In the genomic region with DNA sequence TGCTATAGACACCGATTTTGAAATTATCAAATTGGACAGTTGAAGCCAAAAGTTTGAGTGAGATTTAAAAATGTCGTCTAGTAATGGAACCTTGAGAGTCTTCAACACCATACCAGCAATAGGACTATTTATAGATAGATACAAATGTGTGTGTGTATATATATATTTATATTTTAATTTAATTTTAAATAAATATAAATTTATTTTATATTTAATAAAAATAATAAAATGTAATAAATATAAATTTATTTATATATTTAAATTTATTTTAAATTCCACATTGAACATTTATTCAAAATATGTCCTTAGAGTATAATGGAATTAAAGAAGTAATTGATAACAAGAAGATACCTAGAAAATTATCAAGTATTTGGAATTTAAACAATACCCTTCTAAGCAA, we compare ENCODE assay signal across 24 cellular contexts.
A peak's percentile ranks its signal among the peaks of the same experiment; 100 is the strongest.
DNase-seq lines count a peak whose midpoint lies in the region; ATAC-seq, FAIRE-seq and TF ChIP-seq lines count a peak whose summit lies in the region.
"Had no signal": no experiment of that assay in that cellular context is flagged by ENCODE, and none has a peak within 500 bp of the region (broad histone marks: within the 10 kb centered on the region; RNA-seq: fewer than 3 reads in every experiment).

No MANE protein-coding gene starts in this region.

- intact Hi-C loops in pancreas (cut with DNase I) (no loop called here), uterus (cut with DNase I; ENCODE audit: low total_unique reads) (no loop called here)

- 76 to 83% methylated on average over 2 of the region's 2 CpGs for WGBS in pancreas, 2 donors

- H3K4me1 ChIP-seq in pancreas (no peaks in the 10 kb centered on the region), uterus (no peaks in the 10 kb centered on the region)
- H3K4me1 ChIP-seq: A549, BE2C, HAP-1 had no signal

- H3K4me3 ChIP-seq in pancreas (no peak overlapping the region), uterus (no peak overlapping the region)
- H3K4me3 ChIP-seq: A549; BLaER1 treated with 17β-estradiol and CSF1 and Interleukin-3, amounts not matched to agents 10 nM and 100 nM; HAP-1 had no signal

- H3K27me3 ChIP-seq in pancreas (no peaks in the 10 kb centered on the region), uterus (no peaks in the 10 kb centered on the region)
- H3K27me3 ChIP-seq: BE2C; BLaER1 treated with 17β-estradiol and CSF1 and Interleukin-3, amounts not matched to agents 10 nM and 100 nM had no signal

- H3K36me3 ChIP-seq in pancreas, result no peaks in the 10 kb centered on the region
- H3K36me3 ChIP-seq in uterus, result no peaks in the 10 kb centered on the region
- H3K36me3 ChIP-seq: BE2C; BLaER1 treated with 17β-estradiol and CSF1 and Interleukin-3, amounts not matched to agents 10 nM and 100 nM; HAP-1 had no signal

- H3K9me3 ChIP-seq in pancreas, result no peaks in the 10 kb centered on the region
- no peaks in the 10 kb centered on the region for H3K9me3 ChIP-seq in uterus
- H3K9me3 ChIP-seq: A549; BE2C; BLaER1 treated with 17β-estradiol and CSF1 and Interleukin-3, amounts not matched to agents 10 nM and 100 nM; HAP-1 had no signal

- no peak for ATAC-seq in pancreas
- ATAC-seq: A549 had no signal

- DNase-seq in pancreas (no peak), erythroblast (lab: John Stamatoyannopoulos, UW) (no peak), uterus (no peak), NCI-H2196 treated with DMSO at 0.1 percent for 48 hours (lab: John Stamatoyannopoulos, UW; ENCODE audit: unreplicated experiment) (no peak)
- no peak for DNase-seq in activated naive CD4-positive, alpha-beta T cell treated with anti-CD3 and anti-CD28 coated beads, Interleukin-2, amount 50 U/mL, for 16 hours
- DNase-seq: ACHN; AML-193; BE2C; CD4-positive, alpha-beta T cell; CD8-positive, alpha-beta memory T cell; DMS 273 treated with DMSO at 0.1 percent for 48 hours; DMS79; GOT3; HFFc6 had no signal

- FAIRE-seq in A204.1 (lab: Jason Lieb, UNC) (peak; percentile 93), TTC549 (lab: Jason Lieb, UNC) (peak; percentile 90), endometrium (lab: Jason Lieb, UNC) (peak; percentile 70), pancreas (lab: Jason Lieb, UNC) (peak; percentile 85)
- FAIRE-seq: A549, D721Med, GM12892, H54 had no signal

- no peak for TF ChIP-seq POLR2A in erythroblast (IDR thresholded peaks at IDR 0.05; ENCODE audit: low read length)
- TF ChIP-seq POLR2A in uterus (IDR thresholded peaks at IDR 0.05), result no peak

- TF ChIP-seq CTCF in pancreas (IDR thresholded peaks at IDR 0.05), result no peak
- no peak for TF ChIP-seq CTCF in uterus (IDR thresholded peaks at IDR 0.05)

- no peak overlapping the region for H3K27ac ChIP-seq in pancreas
- H3K27ac ChIP-seq in uterus, result no peak overlapping the region
- H3K27ac ChIP-seq: 22Rv1; A549; BLaER1 treated with 17β-estradiol and CSF1 and Interleukin-3, amounts not matched to agents 10 nM and 100 nM had no signal
